In genomic region chr3:73867524-73867923, GRCh38 we compare ENCODE assay signal across 8 cellular contexts.
"Had no signal": no experiment of that assay in that cellular context is flagged by ENCODE, and none has a peak within 500 bp of the region (broad histone marks: within the 10 kb centered on the region; RNA-seq: fewer than 3 reads in every experiment).

No MANE protein-coding gene starts in this region.

- DNase-seq: H9, HCEC 1CT, HFFc6, KG1 had no signal

- H3K4me2 ChIP-seq: GM23338 had no signal

- H3K4me3 ChIP-seq: GM23338 had no signal

- FAIRE-seq: H1, H54, HTR-8/SVneo had no signal

- H2AFZ ChIP-seq: GM23338 had no signal

- ATAC-seq: GM23338 had no signal
